Comparison of ENCODE assay signal across 8 cellular contexts in the genomic region with DNA sequence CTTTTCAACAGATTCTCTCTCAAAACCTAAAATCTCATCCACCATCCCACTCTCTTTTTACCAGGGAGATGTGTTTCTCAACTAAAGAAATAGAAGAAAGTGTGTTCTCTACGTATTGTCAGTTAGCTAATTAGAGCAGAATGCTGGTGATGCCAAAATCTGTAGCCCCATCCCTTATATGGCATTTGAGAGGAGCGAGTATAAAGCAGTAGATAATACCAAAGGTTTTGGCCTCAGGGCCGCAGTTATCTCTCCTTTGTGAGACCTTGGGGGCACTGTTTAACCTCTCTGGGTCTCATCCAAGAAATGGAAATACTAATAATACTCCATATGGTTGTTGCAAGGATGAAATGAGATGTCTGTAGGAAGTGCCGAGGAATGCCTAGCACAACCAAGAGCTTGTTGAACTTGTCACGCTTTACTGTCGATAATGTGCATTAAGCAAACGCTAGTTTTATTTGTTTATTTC. TPM values are rescaled to one million over a fixed set of nuclear protein-coding genes. Genes with fewer than 3 reads are reported as not detected.
A peak's percentile ranks its signal among the peaks of the same experiment; 100 is the strongest.
DNase-seq lines count a peak whose midpoint lies in the region; ATAC-seq and TF ChIP-seq lines count a peak whose summit lies in the region.

No MANE protein-coding gene starts in this region.

- H3K4me1 ChIP-seq in foreskin keratinocyte (peaks cover 14% of the 10 kb centered on the region), psoas muscle (peaks cover 36% of the 10 kb centered on the region)

- peak overlapping the region; percentile 82 for H3K4me3 ChIP-seq in psoas muscle

- H3K9me3 ChIP-seq in psoas muscle, result no peaks in the 10 kb centered on the region

- peak overlapping the region; percentile 96 to 98 (median 98) for H3K4me3 Mint-ChIP-seq in T-cell

- POLR2A ChIA-PET in T-cell (lab: Charles Lee), result interaction anchor here in 1 of 2 donors (0.6 to 2.2 kb wide), 5 partner anchors 14 to 679 kb away, joined by 3 to 13 read pairs (median 7); a partner anchor contains a TSS

- WGBS in psoas muscle, 3 donors, result 2 to 6% (median 2%) methylated on average over 7 of the region's 7 CpGs

- H3K9me3 Mint-ChIP-seq in T-cell, result no peaks in the 10 kb centered on the region

- DNase-seq in NCI-H1417 treated with DMSO at 0.1 percent for 48 hours (lab: John Stamatoyannopoulos, UW) (peak; percentile 75), NCI-H1417 (lab: John Stamatoyannopoulos, UW) (no peak), T-cell (peak in 1 of 34 experiments; percentile 9), foreskin keratinocyte (no peak), psoas muscle (no peak), C1 segment of cervical spinal cord (lab: John Stamatoyannopoulos, UW) (no peak), glomerular visceral epithelial cell (ENCODE audit: extremely low spot score) (no peak)

- H3K4me1 Mint-ChIP-seq in T-cell, result peaks cover 43 to 47% (median 44%) of the 10 kb centered on the region in 3 donors

- H3K27me3 Mint-ChIP-seq in T-cell, result peaks cover 0 to 1% of the 10 kb centered on the region in 2 donors

- ATAC-seq in HG02840 (IDR thresholded peaks at IDR 0.05; ENCODE audit: low FRiP score, unreplicated experiment), result peak; percentile 5
- peak; percentile 19 to 36 (median 24) for ATAC-seq in T-cell (replicated peaks in 1 of 4)
- ATAC-seq in foreskin keratinocyte, result peak; percentile 3
- peak in 2 of 4 donors; percentile 2 to 26 for ATAC-seq in psoas muscle

- intact Hi-C loops in psoas muscle (cut with DNase I), result loop anchor here in 1 of 2 donors (10.0 kb wide), 1 partner anchor 326 kb away; a partner anchor contains a TSS

- H3K27me3 ChIP-seq in foreskin keratinocyte, result peaks cover under 1% of the 10 kb centered on the region
- no peaks in the 10 kb centered on the region for H3K27me3 ChIP-seq in psoas muscle (ENCODE audit: insufficient read depth in 3 of 3, low read length in 2 of 3)

- peaks cover 0 to 27% of the 10 kb centered on the region in 2 donors for H3K36me3 ChIP-seq in psoas muscle (ENCODE audit: insufficient read depth in 1 of 2, low read depth in 1 of 2)

- H3K27ac ChIP-seq in foreskin keratinocyte (no peak overlapping the region), psoas muscle (peak overlapping the region; percentile 96)

- peak overlapping the region; percentile 94 to 98 for H3K27ac Mint-ChIP-seq in T-cell

- H3K36me3 Mint-ChIP-seq in T-cell, result peaks cover 19% of the 10 kb centered on the region

- TF ChIP-seq CTCF in foreskin keratinocyte (conservative IDR thresholded peaks at IDR 0.05), result no peak
- no peak for TF ChIP-seq CTCF in psoas muscle (IDR thresholded peaks at IDR 0.05)

- CTCF ChIA-PET in T-cell (lab: Charles Lee), result interaction anchor here (0.6 to 4.7 kb wide), 11 partner anchors 9 to 697 kb away, joined by 3 to 30 read pairs (median 4); a partner anchor contains a TSS

RNA-seq across cellular contexts. Expression of a gene that starts 0.5 kb away (rescaled TPM):
- total RNA-seq in T-cell (10 to 100 TPM; 32.3 to 63.6 (median 41.9) TPM), foreskin keratinocyte (69.8 and 75.2 TPM in 2 replicates), psoas muscle (100 to 1,000 TPM; 148 to 219 (median 161) TPM)
- polyA plus RNA-seq in foreskin keratinocyte (34.9 and 46.2 TPM in 2 replicates), psoas muscle (100 to 1,000 TPM; 136 to 284 (median 183) TPM)
